15 cellular contexts compared by ENCODE assay signal in genomic region chr3:20680990-20681628, GRCh38.
A peak's percentile ranks its signal among the peaks of the same experiment; 100 is the strongest.
DNase-seq lines count a peak whose midpoint lies in the region; TF ChIP-seq lines count a peak whose summit lies in the region.
"Had no signal": no experiment of that assay in that cellular context is flagged by ENCODE, and none has a peak within 500 bp of the region (broad histone marks: within the 10 kb centered on the region; RNA-seq: fewer than 3 reads in every experiment).

No MANE protein-coding gene starts in this region.

- H3K9ac ChIP-seq in fibroblast of lung (ENCODE audit: insufficient read depth, low read length) (no peak overlapping the region), neural progenitor cell (no peak overlapping the region)
- H3K9ac ChIP-seq: GM23248 had no signal

- no peaks in the 10 kb centered on the region for H3K9me3 Mint-ChIP-seq in neural progenitor cell

- 94% methylated on average over 1 of the region's 1 CpG for WGBS in thyroid gland, 2 donors

- H3K36me3 Mint-ChIP-seq in neural progenitor cell = no peaks in the 10 kb centered on the region

- H3K4me2 ChIP-seq in fibroblast of lung (ENCODE audit: extremely low read depth, insufficient read depth, low read length) = no peak overlapping the region
- H3K4me2 ChIP-seq in neural progenitor cell = no peak overlapping the region

- H3K4me3 ChIP-seq in fibroblast of lung (replicated peaks in 1 of 4; ENCODE audit: control extremely low read depth in 1 of 4, insufficient read depth in 1 of 4, low read depth in 3 of 4, low read length in 4 of 4) = no peak overlapping the region
- no peak overlapping the region for H3K4me3 ChIP-seq in neural progenitor cell
- H3K4me3 ChIP-seq in thyroid gland (replicated peaks in 1 of 3) = no peak overlapping the region
- no peak overlapping the region for H3K4me3 ChIP-seq in left ventricle myocardium inferior
- H3K4me3 ChIP-seq: GM23248 had no signal

- no peaks in the 10 kb centered on the region for H3K36me3 ChIP-seq in fibroblast of lung (ENCODE audit: control insufficient read depth, insufficient read depth, low read length)
- no peaks in the 10 kb centered on the region for H3K36me3 ChIP-seq in neural progenitor cell
- H3K36me3 ChIP-seq in thyroid gland = no peaks in the 10 kb centered on the region
- H3K36me3 ChIP-seq in left ventricle myocardium inferior = no peaks in the 10 kb centered on the region

- in situ Hi-C loops in SK-MEL-5 (cut with HindIII; ENCODE audit: low pct_unique_long_range_greater_than_20kb, low sequenced_read_pairs) = no loop called here

- intact Hi-C loops in thyroid gland (cut with DNase I) (no loop called here), left ventricle myocardium inferior (cut with micrococcal nuclease) (no loop called here)

- H3F3A ChIP-seq in neural progenitor cell (ENCODE audit: low read depth) = no peaks in the 10 kb centered on the region

- TF ChIP-seq CTCF in fibroblast of lung (conservative IDR thresholded peaks at IDR 0.05 in 1 of 2, IDR thresholded peaks at IDR 0.05 in 1 of 2; ENCODE audit: low read depth in 1 of 2, low read length in 2 of 2) = no peak
- TF ChIP-seq CTCF in neural progenitor cell (IDR thresholded peaks at IDR 0.05) = no peak
- no peak for TF ChIP-seq CTCF in thyroid gland (IDR thresholded peaks at IDR 0.05)
- no peak for TF ChIP-seq CTCF in left ventricle myocardium inferior (IDR thresholded peaks at IDR 0.05; ENCODE audit: borderline replicate concordance)

- no peaks in the 10 kb centered on the region for H3K9me3 ChIP-seq in fibroblast of lung (ENCODE audit: control insufficient read depth, insufficient read depth, low read depth, low read length)
- no peaks in the 10 kb centered on the region for H3K9me3 ChIP-seq in neural progenitor cell (ENCODE audit: low read depth)
- no peaks in the 10 kb centered on the region for H3K9me3 ChIP-seq in thyroid gland
- H3K9me3 ChIP-seq in left ventricle myocardium inferior (replicated peaks) = no peaks in the 10 kb centered on the region

- no peak overlapping the region for H3K4me3 Mint-ChIP-seq in neural progenitor cell
- H3K4me3 Mint-ChIP-seq: B cell; CD4-positive, alpha-beta memory T cell had no signal

- H2AFZ ChIP-seq in fibroblast of lung (ENCODE audit: low read length) (peak overlapping the region; percentile 33), neural progenitor cell (replicated peaks) (peak overlapping the region; percentile 3)
- H2AFZ ChIP-seq: GM23248 had no signal

- no peaks in the 10 kb centered on the region for H4K20me1 ChIP-seq in fibroblast of lung (ENCODE audit: control insufficient read depth, extremely low read depth, insufficient read depth, low read length)
- no peaks in the 10 kb centered on the region for H4K20me1 ChIP-seq in neural progenitor cell (ENCODE audit: low read depth)

- H3K27ac ChIP-seq in fibroblast of lung (ENCODE audit: insufficient read depth, low read length) (no peak overlapping the region), neural progenitor cell (no peak overlapping the region), thyroid gland (no peak overlapping the region), left ventricle myocardium inferior (replicated peaks) (no peak overlapping the region)
- H3K27ac ChIP-seq: C4-2B, GM23248 had no signal

- DNase-seq in EH (ENCODE audit: low read depth) = peak; percentile 7
- DNase-seq in SK-MEL-5 (ENCODE audit: low read depth, low spot score) = peak; percentile 58
- DNase-seq in fibroblast of lung (ENCODE audit: low read depth in 2 of 2) = peak in 1 of 2 donors; percentile 47
- no peak for DNase-seq in neural progenitor cell (ENCODE audit: low spot score)
- no peak for DNase-seq in thyroid gland
- no peak for DNase-seq in left ventricle myocardium inferior
- DNase-seq in COLO668 (lab: John Stamatoyannopoulos, UW; ENCODE audit: unreplicated experiment) = no peak
- no peak for DNase-seq in cerebellar cortex (ENCODE audit: low spot score)
- DNase-seq: ACHN; CD4-positive, alpha-beta memory T cell; COR-L47; DND-41; GM23248 had no signal

- no peak for TF ChIP-seq POLR2A in thyroid gland (IDR thresholded peaks at IDR 0.05)

- peaks cover 11% of the 10 kb centered on the region for H3K4me1 Mint-ChIP-seq in neural progenitor cell
- H3K4me1 Mint-ChIP-seq: B cell; CD4-positive, alpha-beta memory T cell had no signal

- H3K79me2 ChIP-seq in fibroblast of lung (ENCODE audit: control insufficient read depth, insufficient read depth, low read length) (no peaks in the 10 kb centered on the region), neural progenitor cell (ENCODE audit: low read depth) (no peaks in the 10 kb centered on the region)

- H3K27ac Mint-ChIP-seq in neural progenitor cell = no peak overlapping the region
- H3K27ac Mint-ChIP-seq: B cell; CD4-positive, alpha-beta memory T cell had no signal

- no peaks in the 10 kb centered on the region for H3K4me1 ChIP-seq in fibroblast of lung (ENCODE audit: control insufficient read depth, extremely low read depth, insufficient read depth, low read length)
- no peaks in the 10 kb centered on the region for H3K4me1 ChIP-seq in neural progenitor cell
- H3K4me1 ChIP-seq in thyroid gland = no peaks in the 10 kb centered on the region
- peaks cover 17% of the 10 kb centered on the region for H3K4me1 ChIP-seq in left ventricle myocardium inferior

- no peaks in the 10 kb centered on the region for H3K27me3 Mint-ChIP-seq in neural progenitor cell (ENCODE audit: insufficient read depth, low read depth)
- H3K27me3 Mint-ChIP-seq: B cell; CD4-positive, alpha-beta memory T cell had no signal

- H3K27me3 ChIP-seq in fibroblast of lung (ENCODE audit: control insufficient read depth, insufficient read depth, low read length) (no peaks in the 10 kb centered on the region), neural progenitor cell (no peaks in the 10 kb centered on the region), thyroid gland (no peaks in the 10 kb centered on the region), left ventricle myocardium inferior (ENCODE audit: low read depth) (no peaks in the 10 kb centered on the region)

Comparison
In these comparisons a context has a peak if more than half of its experiments do, and no peak if none do; other contexts are left out.
1. DNase-seq: peak in EH (single experiment) and SK-MEL-5 (single experiment); none in neural progenitor cell (single experiment), thyroid gland (0 of 2), left ventricle myocardium inferior (single experiment), COLO668 (single experiment) and cerebellar cortex (single experiment).